Comparison of ENCODE assay signal across 7 cellular contexts in the genomic region with DNA sequence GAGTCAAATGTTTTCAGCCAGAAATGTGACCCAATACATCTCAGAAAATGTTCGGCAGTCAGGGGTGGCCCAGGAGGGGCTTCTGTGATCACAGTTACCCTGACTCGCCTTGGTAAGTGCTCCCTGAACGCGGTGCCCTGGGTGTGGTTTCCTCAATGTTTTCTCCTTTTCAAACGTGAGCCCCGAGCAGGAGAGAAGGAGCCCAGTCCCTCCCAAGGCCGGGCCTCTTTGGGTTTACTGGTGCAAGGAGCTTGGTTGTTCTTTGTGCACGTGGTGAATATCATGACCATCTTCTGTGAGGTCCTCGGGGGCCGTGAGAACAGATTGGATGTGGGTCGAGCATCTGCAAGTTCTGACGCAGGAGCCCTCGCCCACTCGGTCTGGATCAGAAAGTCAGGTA. TPM values are rescaled to one million over a fixed set of nuclear protein-coding genes. Genes with fewer than 3 reads are reported as not detected.
"Had no signal": no experiment of that assay in that cellular context is flagged by ENCODE, and none has a peak within 500 bp of the region (broad histone marks: within the 10 kb centered on the region; RNA-seq: fewer than 3 reads in every experiment).

No MANE protein-coding gene starts in this region.

- H3K27ac Mint-ChIP-seq: GM23338, H9 had no signal

- H3K27ac ChIP-seq: KMS-11 had no signal

- ATAC-seq: GM23338 had no signal

- H3K9ac ChIP-seq: KMS-11 had no signal

- DNase-seq: H9, HCEC 1CT, IMR-90, KBM-7 had no signal

- H3K4me3 Mint-ChIP-seq: GM23338, H9 had no signal

- H3K4me1 Mint-ChIP-seq: GM23338, H9 had no signal

- H3K4me3 ChIP-seq: GM23338 had no signal

- H3K4me2 ChIP-seq: GM23338, KMS-11 had no signal

RNA-seq across cellular contexts. Expression of gene VIPR2, which starts 55.8 kb away (rescaled TPM):
- total RNA-seq: HT-29, IMR-90 had no signal
- polyA plus RNA-seq: IMR-90 had no signal
